In the genomic region with DNA sequence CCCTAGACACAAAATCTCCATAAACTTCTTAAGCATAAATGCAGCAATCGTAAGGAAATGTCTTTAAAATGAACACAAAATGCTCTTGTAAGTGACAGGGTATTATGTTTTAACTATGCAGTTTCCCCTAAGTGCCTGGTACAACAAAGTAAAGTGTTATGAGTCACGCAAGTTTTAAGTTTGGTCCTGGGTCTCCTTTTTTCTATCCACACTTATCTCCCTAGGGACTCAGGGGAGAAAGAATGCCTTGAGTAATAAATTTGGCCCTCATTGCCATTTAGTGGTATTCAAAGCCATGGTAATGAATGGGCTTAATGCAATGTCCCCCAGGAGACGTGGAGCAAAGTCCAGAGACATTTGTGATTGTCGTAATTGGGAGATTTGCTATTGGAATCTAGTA, we compare ENCODE assay signal across 27 cellular contexts.
"Had no signal": no experiment of that assay in that cellular context is flagged by ENCODE, and none has a peak within 500 bp of the region (broad histone marks: within the 10 kb centered on the region; RNA-seq: fewer than 3 reads in every experiment).

No MANE protein-coding gene starts in this region.

- ATAC-seq: mucosa of descending colon; naive thymus-derived CD4-positive, alpha-beta T cell; natural killer cell treated with Interleukin-12 subunit alpha and Interleukin-12 subunit beta and Interleukin-15 and Interleukin-18, amount 100 ng/mL, for 72 hours; right cardiac atrium; sciatic nerve; stimulated activated naive B cell treated with anti-CD40 and anti-IgM and Interleukin-4, amounts not matched to agents 10 μg/mL and 1 μg/mL and 100 μg/mL, for 72 hours; stimulated activated naive CD8-positive, alpha-beta T cell treated with anti-CD3 and anti-CD28 coated beads, Interleukin-15, Interleukin-2, amounts not matched to agents 100 U/mL and 50 U/mL, for 24 hours had no signal

- H3K27ac ChIP-seq: left ventricle myocardium inferior, ovary, prostate gland, skin epidermis, stomach, testis, thyroid gland, uterus had no signal

- FAIRE-seq: islet of Langerhans, kidney had no signal

- H3K9me3 Mint-ChIP-seq: immature natural killer cell; natural killer cell treated with Interleukin-12 subunit alpha and Interleukin-12 subunit beta and Interleukin-15 and Interleukin-18, amount 100 ng/mL, for 72 hours; stimulated activated naive B cell treated with anti-CD40 and anti-IgM and Interleukin-4, amounts not matched to agents 10 μg/mL and 1 μg/mL and 100 μg/mL, for 72 hours had no signal

- H3K36me3 Mint-ChIP-seq: immature natural killer cell; naive thymus-derived CD4-positive, alpha-beta T cell; natural killer cell treated with Interleukin-12 subunit alpha and Interleukin-12 subunit beta and Interleukin-15 and Interleukin-18, amount 100 ng/mL, for 72 hours; stimulated activated naive B cell treated with anti-CD40 and anti-IgM and Interleukin-4, amounts not matched to agents 10 μg/mL and 1 μg/mL and 100 μg/mL, for 72 hours had no signal

- H3K4me1 Mint-ChIP-seq: immature natural killer cell; naive thymus-derived CD4-positive, alpha-beta T cell; stimulated activated naive B cell treated with anti-CD40 and anti-IgM and Interleukin-4, amounts not matched to agents 10 μg/mL and 1 μg/mL and 100 μg/mL, for 72 hours had no signal

- H3K9me3 ChIP-seq: left ventricle myocardium inferior, mucosa of descending colon, ovary, prostate gland, testis, thyroid gland, uterus had no signal

- H3K36me3 ChIP-seq: left ventricle myocardium inferior, ovary, prostate gland, stomach, thyroid gland, uterus had no signal

- DNase-seq: hypothalamus; immature natural killer cell; kidney; left ventricle myocardium inferior; midbrain; mucosa of descending colon; naive thymus-derived CD4-positive, alpha-beta T cell; ovary; retina; right cardiac atrium; stimulated activated CD4-positive, alpha-beta T cell treated with anti-CD3 and anti-CD28 coated beads, Interleukin-12 subunit alpha, Interleukin-12 subunit beta, amount 100 ng/mL, for 4 hours; stimulated activated CD4-positive, alpha-beta T cell treated with anti-CD3 and anti-CD28 coated beads, Interleukin-15, amount 100 ng/mL, for 24 hours; stimulated activated CD4-positive, alpha-beta T cell treated with anti-CD3 and anti-CD28 coated beads, Interleukin-2, amount 100 ng/mL, for 24 hours; stimulated activated CD4-positive, alpha-beta T cell treated with anti-CD3 and anti-CD28 coated beads, Interleukin-4, amount 100 ng/mL, for 1 hour; stimulated activated naive B cell treated with anti-CD40 and anti-IgM and Interleukin-4, amounts not matched to agents 10 μg/mL and 1 μg/mL and 100 μg/mL, for 72 hours; stimulated activated naive CD8-positive, alpha-beta T cell treated with anti-CD3 and anti-CD28 coated beads, Interleukin-15, Interleukin-2, amounts not matched to agents 100 U/mL and 50 U/mL, for 24 hours; stomach; testis; thyroid gland; trophoblast cell; uterus had no signal

- H3K4me3 ChIP-seq: left ventricle myocardium inferior, lung, mucosa of descending colon, ovary, prostate gland, skin epidermis, stomach, testis, thyroid gland, uterus had no signal

- H3K4me3 Mint-ChIP-seq: immature natural killer cell; naive thymus-derived CD4-positive, alpha-beta T cell; natural killer cell treated with Interleukin-12 subunit alpha and Interleukin-12 subunit beta and Interleukin-15 and Interleukin-18, amount 100 ng/mL, for 72 hours; stimulated activated naive B cell treated with anti-CD40 and anti-IgM and Interleukin-4, amounts not matched to agents 10 μg/mL and 1 μg/mL and 100 μg/mL, for 72 hours had no signal

- H3K27ac Mint-ChIP-seq: immature natural killer cell; naive thymus-derived CD4-positive, alpha-beta T cell; natural killer cell treated with Interleukin-12 subunit alpha and Interleukin-12 subunit beta and Interleukin-15 and Interleukin-18, amount 100 ng/mL, for 72 hours; stimulated activated naive B cell treated with anti-CD40 and anti-IgM and Interleukin-4, amounts not matched to agents 10 μg/mL and 1 μg/mL and 100 μg/mL, for 72 hours had no signal

- H3K4me1 ChIP-seq: left ventricle myocardium inferior, prostate gland, stomach, testis, thyroid gland, uterus had no signal

- H3K27me3 ChIP-seq: ovary, stomach, testis, thyroid gland, uterus had no signal
